25 cellular contexts compared by ENCODE assay signal in the genomic region with DNA sequence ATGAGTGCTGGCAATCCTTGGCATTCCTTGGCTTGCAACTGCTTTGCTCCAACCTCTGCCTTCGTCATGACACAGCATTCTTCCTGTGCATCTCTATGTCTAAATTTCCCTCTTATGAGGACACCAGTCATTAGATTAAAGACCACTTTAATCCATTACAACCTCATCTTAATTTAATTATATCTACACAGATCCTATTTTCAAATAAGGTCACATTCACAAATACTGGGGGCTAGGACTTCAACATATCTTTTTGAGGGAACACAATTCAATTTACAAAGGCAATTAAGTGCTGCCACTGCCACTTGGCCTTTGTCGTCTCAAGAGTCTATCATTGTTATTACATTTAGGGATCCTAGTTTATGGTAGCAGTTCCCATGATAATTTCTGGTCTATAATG.
DNase-seq lines count a peak whose midpoint lies in the region; ATAC-seq and TF ChIP-seq lines count a peak whose summit lies in the region.
"Had no signal": no experiment of that assay in that cellular context is flagged by ENCODE, and none has a peak within 500 bp of the region (broad histone marks: within the 10 kb centered on the region; RNA-seq: fewer than 3 reads in every experiment).

No MANE protein-coding gene starts in this region.

- H3K27me3 Mint-ChIP-seq in activated CD8-positive, alpha-beta memory T cell treated with anti-CD3 and anti-CD28 coated beads, Interleukin-2, amount 10 ng/mL, durations not matched to agents 7 days and 5 days: no peaks in the 10 kb centered on the region
- H3K27me3 Mint-ChIP-seq in activated CD8-positive, alpha-beta T cell treated with anti-CD3 and anti-CD28 coated beads for 36 hours: no peaks in the 10 kb centered on the region

- peaks cover 24% of the 10 kb centered on the region for H3K36me3 Mint-ChIP-seq in activated CD8-positive, alpha-beta memory T cell treated with anti-CD3 and anti-CD28 coated beads, Interleukin-2, amount 10 ng/mL, durations not matched to agents 7 days and 5 days
- peaks cover 21% of the 10 kb centered on the region for H3K36me3 Mint-ChIP-seq in activated CD8-positive, alpha-beta T cell treated with anti-CD3 and anti-CD28 coated beads for 36 hours (ENCODE audit: low read depth)

- H3K27me3 ChIP-seq in spleen (replicated peaks in 1 of 7): no peaks in the 10 kb centered on the region
- H3K27me3 ChIP-seq: adrenal gland, colonic mucosa, SJSA1, tibial artery had no signal

- H3K4me3 Mint-ChIP-seq in activated CD8-positive, alpha-beta memory T cell treated with anti-CD3 and anti-CD28 coated beads, Interleukin-2, amount 10 ng/mL, durations not matched to agents 7 days and 5 days: no peak overlapping the region
- no peak overlapping the region for H3K4me3 Mint-ChIP-seq in activated CD8-positive, alpha-beta T cell treated with anti-CD3 and anti-CD28 coated beads for 36 hours
- H3K4me3 Mint-ChIP-seq: activated T-helper 1 cell treated with anti-CD3 and anti-CD28 coated beads, Interleukin-12 subunit alpha, Interleukin-12 subunit beta, Interleukin-2, Interleukin-4 antibody, amounts not matched to agents 30 ng/mL and 10 ng/mL and 1 ng/mL, durations not matched to agents 14 hours and 24 hours and 36 hours; HFFc6 had no signal

- CTCF ChIA-PET in activated CD8-positive, alpha-beta memory T cell treated with anti-CD3 and anti-CD28 coated beads, Interleukin-2, amount 10 ng/mL, durations not matched to agents 7 days and 5 days (lab: Charles Lee): no interaction called here
- CTCF ChIA-PET in activated CD8-positive, alpha-beta T cell treated with anti-CD3 and anti-CD28 coated beads for 36 hours (lab: Charles Lee): no interaction called here

- TF ChIP-seq CTCF in activated CD8-positive, alpha-beta T cell treated with anti-CD3 and anti-CD28 coated beads for 36 hours (IDR thresholded peaks at IDR 0.05): no peak
- TF ChIP-seq CTCF in spleen (IDR thresholded peaks at IDR 0.05 in 8 of 11, conservative IDR thresholded peaks at IDR 0.05 in 3 of 11): no peak

- peaks cover 0 to 33% (median 6%) of the 10 kb centered on the region in 6 donors for H3K4me1 ChIP-seq in spleen
- H3K4me1 ChIP-seq: adrenal gland, colonic mucosa, SJSA1, tibial artery had no signal

- 83 to 98% (median 86%) methylated on average over 2 of the region's 2 CpGs for WGBS in spleen, 5 donors

- no peak overlapping the region for H3K4me3 ChIP-seq in spleen
- H3K4me3 ChIP-seq: adrenal gland, colonic mucosa, PC-9, SJSA1, tibial artery had no signal

- intact Hi-C loops in activated CD8-positive, alpha-beta T cell treated with anti-CD3 and anti-CD28 coated beads for 36 hours (cut with micrococcal nuclease): no loop called here
- intact Hi-C loops in spleen (cut with DNase I; ENCODE audit: low total_unique reads): no loop called here
- intact Hi-C loops in posterior cingulate gyrus (cut with DNase I): no loop called here

- H3K27ac ChIP-seq in KOPT-K1 (ENCODE audit: low read depth, low read length, poor library complexity, severe bottlenecking) (peak overlapping the region; percentile 98), spleen (peak overlapping the region in 7 of 8 donors; percentile 37 to 87 (median 76))
- H3K27ac ChIP-seq: adrenal gland, colonic mucosa, PC-9, SJSA1, tibial artery, WERI-Rb-1 had no signal

- peak overlapping the region; percentile 98 for H3K27ac Mint-ChIP-seq in activated CD8-positive, alpha-beta memory T cell treated with anti-CD3 and anti-CD28 coated beads, Interleukin-2, amount 10 ng/mL, durations not matched to agents 7 days and 5 days
- peak overlapping the region; percentile 94 for H3K27ac Mint-ChIP-seq in activated CD8-positive, alpha-beta T cell treated with anti-CD3 and anti-CD28 coated beads for 36 hours
- H3K27ac Mint-ChIP-seq: HFFc6 had no signal

- ATAC-seq in activated CD8-positive, alpha-beta memory T cell treated with anti-CD3 and anti-CD28 coated beads, Interleukin-2, amount 10 ng/mL, durations not matched to agents 7 days and 5 days: no peak
- ATAC-seq in activated CD8-positive, alpha-beta T cell treated with anti-CD3 and anti-CD28 coated beads for 36 hours: no peak
- ATAC-seq: stimulated activated naive CD8-positive, alpha-beta T cell treated with anti-CD3 and anti-CD28 coated beads, Interleukin-15, Interleukin-2, amounts not matched to agents 100 U/mL and 50 U/mL, for 24 hours had no signal

- H3K9me3 ChIP-seq in KOPT-K1 (ENCODE audit: insufficient read depth, low read length, poor library complexity, severe bottlenecking): peaks cover 23% of the 10 kb centered on the region
- H3K9me3 ChIP-seq in spleen: peaks cover 0 to 3% (median 0%) of the 10 kb centered on the region in 8 donors
- H3K9me3 ChIP-seq: adrenal gland, colonic mucosa, SJSA1, tibial artery had no signal

- H3K9me3 Mint-ChIP-seq in activated CD8-positive, alpha-beta memory T cell treated with anti-CD3 and anti-CD28 coated beads, Interleukin-2, amount 10 ng/mL, durations not matched to agents 7 days and 5 days (ENCODE audit: low read depth): peaks cover 4% of the 10 kb centered on the region
- peaks cover 4% of the 10 kb centered on the region for H3K9me3 Mint-ChIP-seq in activated CD8-positive, alpha-beta T cell treated with anti-CD3 and anti-CD28 coated beads for 36 hours

- peaks cover 56% of the 10 kb centered on the region for H3K4me1 Mint-ChIP-seq in activated CD8-positive, alpha-beta memory T cell treated with anti-CD3 and anti-CD28 coated beads, Interleukin-2, amount 10 ng/mL, durations not matched to agents 7 days and 5 days
- H3K4me1 Mint-ChIP-seq in activated CD8-positive, alpha-beta T cell treated with anti-CD3 and anti-CD28 coated beads for 36 hours (ENCODE audit: low read depth): peaks cover 66% of the 10 kb centered on the region

- POLR2A ChIA-PET in activated CD8-positive, alpha-beta T cell treated with anti-CD3 and anti-CD28 coated beads for 36 hours (lab: Charles Lee): no interaction called here

- TF ChIP-seq POLR2A in spleen (IDR thresholded peaks at IDR 0.05): no peak

- H3K36me3 ChIP-seq in KOPT-K1 (ENCODE audit: insufficient read depth, low read length) (no peaks in the 10 kb centered on the region; the same call in 1 of the 2 replicates), spleen (no peaks in the 10 kb centered on the region)
- H3K36me3 ChIP-seq: adrenal gland, colonic mucosa, SJSA1, tibial artery, WERI-Rb-1 had no signal

- no peak for DNase-seq in activated CD8-positive, alpha-beta memory T cell treated with anti-CD3 and anti-CD28 coated beads, Interleukin-2, amount 10 ng/mL, durations not matched to agents 7 days and 5 days
- DNase-seq in activated CD8-positive, alpha-beta memory T cell treated with anti-CD3 and anti-CD28 coated beads, Interleukin-2, amount 50 U/mL, for 48 hours: no peak
- DNase-seq in activated CD8-positive, alpha-beta T cell treated with anti-CD3 and anti-CD28 coated beads for 36 hours: no peak
- DNase-seq in spleen (no peak), SHP77 (lab: John Stamatoyannopoulos, UW) (no peak), posterior cingulate gyrus (no peak), NCI-H526 (lab: John Stamatoyannopoulos, UW) (no peak)
- DNase-seq: adrenal gland; colonic mucosa; HFFc6; KG1; mammary epithelial cell; MV-4-11; NCI-H187; NCI-H2227 treated with DMSO at 0.1 percent for 48 hours; NCI-H82; PC-9; small intestine; stimulated activated CD4-positive, alpha-beta T cell treated with anti-CD3 and anti-CD28 coated beads, Interleukin-2, amount 100 ng/mL, for 48 hours; stimulated activated naive CD8-positive, alpha-beta T cell treated with anti-CD3 and anti-CD28 coated beads, Interleukin-15, Interleukin-2, amounts not matched to agents 100 U/mL and 50 U/mL, for 24 hours; tibial artery; WERI-Rb-1 had no signal
